Comparison of ENCODE assay signal across 9 cellular contexts in genomic region chr5:6736524-6737042, GRCh38. TPM values are rescaled to one million over a fixed set of nuclear protein-coding genes. Genes with fewer than 3 reads are reported as not detected.
DNase-seq lines count a peak whose midpoint lies in the region; ATAC-seq lines count a peak whose summit lies in the region.
"Had no signal": no experiment of that assay in that cellular context is flagged by ENCODE, and none has a peak within 500 bp of the region (broad histone marks: within the 10 kb centered on the region; RNA-seq: fewer than 3 reads in every experiment).

No MANE protein-coding gene starts in this region.

- H3K36me3 Mint-ChIP-seq in activated T-cell treated with anti-CD3 and anti-CD28 coated beads, Interleukin-2, amount 50 U/mL, for 72 hours (ENCODE audit: insufficient read depth in 2 of 2): peaks cover 15 to 25% of the 10 kb centered on the region in 2 donors
- peaks cover 28% of the 10 kb centered on the region for H3K36me3 Mint-ChIP-seq in central memory CD8-positive, alpha-beta T cell (ENCODE audit: insufficient read depth)

- H3K4me1 Mint-ChIP-seq in activated T-cell treated with anti-CD3 and anti-CD28 coated beads, Interleukin-2, amount 50 U/mL, for 72 hours (ENCODE audit: low read depth): peaks cover 85% of the 10 kb centered on the region
- H3K4me1 Mint-ChIP-seq in central memory CD8-positive, alpha-beta T cell: peaks cover 40% of the 10 kb centered on the region

- peak overlapping the region; percentile 99 for H3K27ac Mint-ChIP-seq in activated T-cell treated with anti-CD3 and anti-CD28 coated beads, Interleukin-2, amount 50 U/mL, for 72 hours
- peak overlapping the region; percentile 68 for H3K27ac Mint-ChIP-seq in central memory CD8-positive, alpha-beta T cell (ENCODE audit: low read depth)

- WGBS in thymus: 92% methylated on average over 9 of the region's 9 CpGs

- peak; percentile 22 to 33 for ATAC-seq in activated T-cell treated with anti-CD3 and anti-CD28 coated beads, Interleukin-2, amount 50 U/mL, for 72 hours (replicated peaks in 1 of 2)
- ATAC-seq in HG03520 (IDR thresholded peaks at IDR 0.05; ENCODE audit: unreplicated experiment) (peak; percentile 2), GM21423 (IDR thresholded peaks at IDR 0.05; ENCODE audit: unreplicated experiment) (no peak), GM21360 (IDR thresholded peaks at IDR 0.05; ENCODE audit: unreplicated experiment) (no peak)
- no peak for ATAC-seq in central memory CD8-positive, alpha-beta T cell (replicated peaks; ENCODE audit: extremely low read depth, poor library complexity, severe bottlenecking)

- H3K4me1 ChIP-seq in thymus (ENCODE audit: control insufficient read depth, insufficient read depth, low read length): peaks cover 3% of the 10 kb centered on the region

- peak overlapping the region; percentile 55 for H3K27ac ChIP-seq in thymus (ENCODE audit: low read depth)

- H3K27me3 ChIP-seq in thymus (ENCODE audit: control insufficient read depth, insufficient read depth): no peaks in the 10 kb centered on the region

- H3K4me3 Mint-ChIP-seq in activated T-cell treated with anti-CD3 and anti-CD28 coated beads, Interleukin-2, amount 50 U/mL, for 72 hours: peak overlapping the region; percentile 75 to 93
- no peak overlapping the region for H3K4me3 Mint-ChIP-seq in central memory CD8-positive, alpha-beta T cell
- H3K4me3 Mint-ChIP-seq: brain had no signal

- H3K4me3 ChIP-seq in thymus (ENCODE audit: low read length): no peak overlapping the region

- H3K27me3 Mint-ChIP-seq in activated T-cell treated with anti-CD3 and anti-CD28 coated beads, Interleukin-2, amount 50 U/mL, for 72 hours (ENCODE audit: low read depth): no peaks in the 10 kb centered on the region
- H3K27me3 Mint-ChIP-seq in central memory CD8-positive, alpha-beta T cell: no peaks in the 10 kb centered on the region
- H3K27me3 Mint-ChIP-seq: brain had no signal

- peaks cover 47% of the 10 kb centered on the region for H3K36me3 ChIP-seq in thymus (ENCODE audit: control insufficient read depth, insufficient read depth)

- no peaks in the 10 kb centered on the region for H3K9me3 Mint-ChIP-seq in activated T-cell treated with anti-CD3 and anti-CD28 coated beads, Interleukin-2, amount 50 U/mL, for 72 hours
- H3K9me3 Mint-ChIP-seq in central memory CD8-positive, alpha-beta T cell: no peaks in the 10 kb centered on the region
- H3K9me3 Mint-ChIP-seq: brain had no signal

- DNase-seq in activated T-cell treated with anti-CD3 and anti-CD28 coated beads, Interleukin-2, amount 50 U/mL, for 72 hours: peak; percentile 41 to 49
- no peak for DNase-seq in activated T-cell treated with anti-CD3 and anti-CD28 coated beads for 4 hours
- no peak for DNase-seq in central memory CD8-positive, alpha-beta T cell (ENCODE audit: low spot score in 2 of 2)
- no peak for DNase-seq in EL

- no peaks in the 10 kb centered on the region for H3K9me3 ChIP-seq in thymus (ENCODE audit: control insufficient read depth)

RNA-seq across cellular contexts. Expression of gene TENT4A, which starts 23.4 kb away (rescaled TPM):
- 10 to 100 TPM; 45.0 to 49.8 TPM for total RNA-seq in activated T-cell treated with anti-CD3 and anti-CD28 coated beads, Interleukin-2, amount 50 U/mL, for 72 hours
- polyA plus RNA-seq in thymus: 18.7 TPM

Comparison
In these comparisons a context has a peak if more than half of its experiments do, and no peak if none do; other contexts are left out.
1. DNase-seq: peak in activated T-cell treated with anti-CD3 and anti-CD28 coated beads, Interleukin-2, amount 50 U/mL, for 72 hours (2 of 2); none in activated T-cell treated with anti-CD3 and anti-CD28 coated beads for 4 hours (single experiment), central memory CD8-positive, alpha-beta T cell (0 of 2) and EL (single experiment).
2. ATAC-seq: peak in activated T-cell treated with anti-CD3 and anti-CD28 coated beads, Interleukin-2, amount 50 U/mL, for 72 hours (2 of 2) and HG03520 (single experiment); none in central memory CD8-positive, alpha-beta T cell (single experiment), GM21423 (single experiment) and GM21360 (single experiment).